12 cellular contexts compared by ENCODE assay signal in the genomic region with DNA sequence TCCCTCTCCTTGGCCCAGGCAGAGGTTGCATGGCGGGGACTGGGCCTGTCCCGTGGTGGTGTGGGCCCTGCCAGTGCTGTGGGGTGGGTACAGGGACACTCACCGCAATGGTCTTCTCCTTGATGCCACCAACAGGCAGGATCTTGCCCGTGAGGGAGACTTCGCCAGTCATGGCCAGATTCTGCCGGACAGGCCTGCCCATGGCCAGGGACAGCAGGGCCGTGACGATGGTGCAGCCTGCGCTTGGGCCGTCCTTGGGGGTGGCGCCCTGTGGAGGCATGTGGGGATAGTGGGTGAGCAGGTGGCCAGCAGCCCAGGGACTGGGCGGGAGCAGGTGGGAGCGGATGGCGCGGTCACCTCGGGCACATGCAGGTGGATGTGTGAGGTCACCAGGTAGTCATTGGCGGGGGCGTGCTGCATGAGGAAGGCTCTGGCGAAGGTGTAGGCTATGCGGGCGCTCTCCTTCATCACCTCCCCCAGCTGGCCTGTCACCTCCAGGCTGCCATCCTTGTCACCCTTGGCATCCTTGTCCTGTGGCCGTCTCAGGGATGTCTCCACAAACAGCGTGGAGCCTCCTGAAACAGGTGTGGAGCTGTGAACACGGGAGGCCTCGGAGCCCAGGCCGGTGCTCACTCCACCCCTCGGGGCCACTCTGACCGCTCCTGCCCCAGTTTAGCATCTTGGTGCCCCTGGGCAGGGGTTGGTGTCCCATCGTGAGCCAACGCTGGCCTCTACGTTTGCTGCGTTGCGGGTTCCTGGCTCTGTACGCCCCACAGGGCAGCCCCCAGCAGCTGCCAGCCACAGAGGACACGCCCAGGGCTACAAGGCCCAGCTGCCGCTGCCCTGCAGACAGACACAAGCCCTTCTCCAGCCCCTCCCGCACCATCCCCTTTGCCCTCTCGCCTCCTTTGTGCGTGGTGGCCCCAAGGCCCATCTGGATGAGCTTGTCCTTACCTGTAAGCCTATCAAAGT. TPM values are rescaled to one million over a fixed set of nuclear protein-coding genes. Genes with fewer than 3 reads are reported as not detected.
DNase-seq lines count a peak whose midpoint lies in the region; ATAC-seq, FAIRE-seq and TF ChIP-seq lines count a peak whose summit lies in the region.
"Had no signal": no experiment of that assay in that cellular context is flagged by ENCODE, and none has a peak within 500 bp of the region (broad histone marks: within the 10 kb centered on the region; RNA-seq: fewer than 3 reads in every experiment).

No MANE protein-coding gene starts in this region.

- H2BK20ac ChIP-seq in H1 (ENCODE audit: low read length): no peak overlapping the region

- no peak overlapping the region for H3K4me2 ChIP-seq in H1 (ENCODE audit: insufficient read depth in 1 of 2, low read depth in 2 of 2, low read length in 2 of 2)

- H3K9me3 ChIP-seq in left ventricle myocardium inferior (replicated peaks) (no peaks in the 10 kb centered on the region), H1 (ENCODE audit: insufficient read depth in 2 of 2, low read depth in 1 of 2, low read length in 1 of 2) (no peaks in the 10 kb centered on the region), subcutaneous abdominal adipose tissue (ENCODE audit: control insufficient read depth in 5 of 5, low read length in 5 of 5) (no peaks in the 10 kb centered on the region)
- no peaks in the 10 kb centered on the region for H3K9me3 ChIP-seq in CD8-positive, alpha-beta T cell (ENCODE audit: low read length)
- H3K9me3 ChIP-seq: heart left ventricle had no signal

- peaks cover 2% of the 10 kb centered on the region; the same call in 1 of the 2 replicates for H3K23me2 ChIP-seq in H1 (ENCODE audit: low read depth, low read length)

- DNase-seq in left ventricle myocardium inferior (no peak), left cardiac atrium (no peak), H1 (ENCODE audit: low read depth in 1 of 2, low spot score in 2 of 2) (no peak), brain microvascular endothelial cell (no peak)
- no peak for DNase-seq in CD8-positive, alpha-beta T cell
- DNase-seq: naive B cell had no signal

- H3K36me3 ChIP-seq in left ventricle myocardium inferior: peaks cover 67% of the 10 kb centered on the region
- peaks cover 37 to 68% (median 63%) of the 10 kb centered on the region in 4 experiments for H3K36me3 ChIP-seq in H1 (ENCODE audit: control insufficient read depth in 2 of 4, insufficient read depth in 4 of 4, low read length in 3 of 4)
- peaks cover 0 to 66% (median 61%) of the 10 kb centered on the region in 5 donors for H3K36me3 ChIP-seq in subcutaneous abdominal adipose tissue (ENCODE audit: control insufficient read depth in 5 of 5, insufficient read depth in 5 of 5, low read length in 5 of 5)
- H3K36me3 ChIP-seq in CD8-positive, alpha-beta T cell (ENCODE audit: insufficient read depth, low read length): peaks cover 20% of the 10 kb centered on the region
- peaks cover 67% of the 10 kb centered on the region for H3K36me3 ChIP-seq in brain microvascular endothelial cell (replicated peaks)

- peaks cover 6% of the 10 kb centered on the region for H3K79me1 ChIP-seq in H1 (ENCODE audit: low read depth, low read length)

- H4K8ac ChIP-seq in H1 (ENCODE audit: extremely low read depth, insufficient read depth, low read length): no peak overlapping the region; the same call in none of the 2 replicates

- H3K27ac ChIP-seq in left ventricle myocardium inferior (replicated peaks) (peak overlapping the region; percentile 94), H1 (ENCODE audit: low read depth, low read length) (no peak overlapping the region), subcutaneous abdominal adipose tissue (ENCODE audit: low read depth, low read length) (peak overlapping the region; percentile 46), brain microvascular endothelial cell (no peak overlapping the region)
- H3K27ac ChIP-seq in CD8-positive, alpha-beta T cell (ENCODE audit: low read depth, low read length): no peak overlapping the region
- H3K27ac ChIP-seq: heart left ventricle had no signal

- H2AFZ ChIP-seq in H1 (ENCODE audit: low read length): no peak overlapping the region

- H3K18ac ChIP-seq in H1 (ENCODE audit: extremely low read depth, low read length): no peak overlapping the region

- intact Hi-C loops in left ventricle myocardium inferior (cut with micrococcal nuclease) (no loop called here), left cardiac atrium (cut with DNase I) (no loop called here)
- intact Hi-C loops in CD8-positive, alpha-beta T cell (cut with DNase I, micrococcal nuclease): loop anchor here in 1 of 2 experiments (5.0 kb wide), 1 partner anchor 284 kb away; a partner anchor contains a TSS

- no peak overlapping the region for H2AK5ac ChIP-seq in H1 (ENCODE audit: low read depth, low read length)

- CTCF ChIA-PET in H1 (lab: Charles Lee; ENCODE audit: partially characterized antibody): interaction anchor here (0.8 to 1.0 kb wide), 2 partner anchors 26 to 100 kb away, joined by 3 to 4 read pairs; no protein-coding TSS in a partner anchor
- CTCF ChIA-PET in CD8-positive, alpha-beta T cell (lab: Charles Lee): no interaction called here

- no peaks in the 10 kb centered on the region for H3K27me3 ChIP-seq in left ventricle myocardium inferior (ENCODE audit: low read depth)
- no peaks in the 10 kb centered on the region for H3K27me3 ChIP-seq in H1 (replicated peaks in 1 of 4; ENCODE audit: control insufficient read depth in 3 of 4, extremely low read depth in 1 of 4, insufficient read depth in 3 of 4, low read length in 3 of 4)
- no peaks in the 10 kb centered on the region for H3K27me3 ChIP-seq in subcutaneous abdominal adipose tissue (ENCODE audit: control insufficient read depth in 5 of 5, insufficient read depth in 4 of 5, low read length in 5 of 5)
- H3K27me3 ChIP-seq in CD8-positive, alpha-beta T cell (ENCODE audit: insufficient read depth, low read length): no peaks in the 10 kb centered on the region
- H3K27me3 ChIP-seq in brain microvascular endothelial cell (replicated peaks): no peaks in the 10 kb centered on the region
- H3K27me3 ChIP-seq: heart left ventricle had no signal

- 93% methylated on average over 39 of the region's 39 CpGs; no CpG with 5 or more reads in 1 of the 2 experiments for WGBS in H1 (ENCODE audit: extremely low coverage in 1 of 2, insufficient coverage in 1 of 2, insufficient read length in 1 of 2, insufficient replicate concordance in 2 of 2, low coverage in 1 of 2, low lambda C conversion rate in 2 of 2, missing lambda C conversion rate in 1 of 2), 2 experiments

- no peak for TF ChIP-seq RAD21 in H1 (IDR thresholded peaks at IDR 0.05 in 1 of 2, conservative IDR thresholded peaks at IDR 0.05 in 1 of 2; ENCODE audit: low read depth in 2 of 2, low read length in 2 of 2)

- no peak overlapping the region for H3K4me3 ChIP-seq in left ventricle myocardium inferior
- H3K4me3 ChIP-seq in H1 (ENCODE audit: extremely low read depth in 1 of 4, insufficient read depth in 2 of 4, low read depth in 3 of 4, low read length in 4 of 4): no peak overlapping the region
- H3K4me3 ChIP-seq in subcutaneous abdominal adipose tissue (ENCODE audit: low read depth in 1 of 5, low read length in 5 of 5): no peak overlapping the region
- no peak overlapping the region for H3K4me3 ChIP-seq in CD8-positive, alpha-beta T cell (ENCODE audit: low read depth, low read length)
- H3K4me3 ChIP-seq in brain microvascular endothelial cell (ENCODE audit: low read depth, low read length): no peak overlapping the region
- H3K4me3 ChIP-seq: heart left ventricle had no signal

- no peak for FAIRE-seq in H1 (lab: Jason Lieb, UNC)
- FAIRE-seq: colon, D721Med had no signal

- peak; percentile 16 to 52 for TF ChIP-seq POLR2A in H1 (IDR thresholded peaks at IDR 0.05; ENCODE audit: control extremely low read depth in 1 of 2, low read depth in 2 of 2, low read length in 2 of 2)

- peaks cover 10 to 39% of the 10 kb centered on the region in 2 experiments for H3K79me2 ChIP-seq in H1 (ENCODE audit: control insufficient read depth in 1 of 2, insufficient read depth in 2 of 2, low read length in 2 of 2)

- peaks cover 34% of the 10 kb centered on the region for H3K4me1 Mint-ChIP-seq in CD8-positive, alpha-beta T cell (ENCODE audit: low read depth)

- H3K23ac ChIP-seq in H1 (ENCODE audit: insufficient read length): no peak overlapping the region

- peaks cover 43 to 46% of the 10 kb centered on the region in 2 experiments for H4K20me1 ChIP-seq in H1 (replicated peaks in 1 of 2; ENCODE audit: control insufficient read depth in 1 of 2, insufficient read depth in 2 of 2, low read length in 2 of 2)

- TF ChIP-seq CTCF in left ventricle myocardium inferior (IDR thresholded peaks at IDR 0.05; ENCODE audit: borderline replicate concordance) (no peak), H1 (IDR thresholded peaks at IDR 0.05; ENCODE audit: control extremely low read depth in 1 of 3, insufficient read depth in 1 of 3, low read depth in 1 of 3, low read length in 3 of 3) (no peak), brain microvascular endothelial cell (IDR thresholded peaks at IDR 0.05; ENCODE audit: low read depth, low read length, missing control alignments) (no peak)
- no peak for TF ChIP-seq CTCF in CD8-positive, alpha-beta T cell (IDR thresholded peaks at IDR 0.05)

- H3K4me3 Mint-ChIP-seq in CD8-positive, alpha-beta T cell: no peak overlapping the region

- H4K5ac ChIP-seq in H1 (ENCODE audit: insufficient read length, low read depth, low read length): peak overlapping the region; percentile 25

- ATAC-seq in left cardiac atrium (no peak), GM19328 (IDR thresholded peaks at IDR 0.05; ENCODE audit: unreplicated experiment) (no peak)
- ATAC-seq in CD8-positive, alpha-beta T cell: no peak
- ATAC-seq: heart left ventricle had no signal

- H3K9ac ChIP-seq in H1 (replicated peaks in 1 of 4; ENCODE audit: extremely low read depth in 1 of 4, low read depth in 3 of 4, low read length in 3 of 4) (no peak overlapping the region; a peak in 1 of 7 replicates), subcutaneous abdominal adipose tissue (ENCODE audit: low read length in 5 of 5) (no peak overlapping the region)

- no peaks in the 10 kb centered on the region for H3K9me3 Mint-ChIP-seq in CD8-positive, alpha-beta T cell
- H3K9me3 Mint-ChIP-seq: naive B cell had no signal

- H2BK12ac ChIP-seq in H1 (ENCODE audit: low read depth, low read length): no peak overlapping the region

- no peak overlapping the region for H3K27ac Mint-ChIP-seq in CD8-positive, alpha-beta T cell

- no peaks in the 10 kb centered on the region for H3K27me3 Mint-ChIP-seq in CD8-positive, alpha-beta T cell (ENCODE audit: low read depth)
- H3K27me3 Mint-ChIP-seq: naive B cell had no signal

- peak overlapping the region; percentile 78 for H3K4ac ChIP-seq in H1 (replicated peaks; ENCODE audit: insufficient read length, low read depth, low read length)

- H2BK15ac ChIP-seq in H1 (ENCODE audit: low read length): no peak overlapping the region

- POLR2A ChIA-PET in H1 (lab: Charles Lee; ENCODE audit: partially characterized antibody): interaction anchor here (0.7 to 15.6 kb wide), 13 partner anchors 11 to 117 kb away, joined by 3 to 620 read pairs (median 3); a partner anchor contains a TSS
- POLR2A ChIA-PET in CD8-positive, alpha-beta T cell (lab: Charles Lee): no interaction called here

- H3K4me1 ChIP-seq in left ventricle myocardium inferior (peaks cover 36% of the 10 kb centered on the region), H1 (replicated peaks in 1 of 4; ENCODE audit: control insufficient read depth in 3 of 4, insufficient read depth in 4 of 4, low read length in 3 of 4) (no peaks in the 10 kb centered on the region; a peak in 1 of 7 replicates), subcutaneous abdominal adipose tissue (ENCODE audit: control insufficient read depth in 5 of 5, insufficient read depth in 5 of 5, low read length in 5 of 5) (peaks cover 0 to 28% (median 23%) of the 10 kb centered on the region in 5 donors)
- peaks cover 10% of the 10 kb centered on the region for H3K4me1 ChIP-seq in CD8-positive, alpha-beta T cell (ENCODE audit: insufficient read depth, low read length)

- no peak overlapping the region for H2BK120ac ChIP-seq in H1 (replicated peaks; ENCODE audit: low read depth, low read length)

- H3K14ac ChIP-seq in H1 (ENCODE audit: insufficient read length): no peak overlapping the region

- H2BK5ac ChIP-seq in H1 (ENCODE audit: low read depth, low read length): 0 out of 2 replicates have a peak overlapping the region, but pooled peaks have one; percentile 52

- in situ Hi-C loops in brain microvascular endothelial cell (cut with HindIII; ENCODE audit: low pct_ligation_motif_present, low sequenced_read_pairs): no loop called here

- peaks cover 59% of the 10 kb centered on the region for H3K36me3 Mint-ChIP-seq in CD8-positive, alpha-beta T cell

- no peak overlapping the region for H3K56ac ChIP-seq in H1 (replicated peaks; ENCODE audit: insufficient read length, low read depth, low read length)

- no peak overlapping the region for H4K91ac ChIP-seq in H1 (replicated peaks; ENCODE audit: insufficient read length, low read length)

- TF ChIP-seq EP300 in H1 (IDR thresholded peaks at IDR 0.05; ENCODE audit: borderline replicate concordance in 1 of 2, low read depth in 2 of 2, low read length in 2 of 2): no peak

RNA-seq across cellular contexts. Expression of a gene that starts 3.4 kb away (rescaled TPM):
- 407 TPM for total RNA-seq in left ventricle myocardium inferior
- 100 to 1,000 TPM; 500 to 504 TPM for total RNA-seq in left cardiac atrium
- 4,214 TPM for polyA plus RNA-seq in PFSK-1 (2012; ENCODE audit: insufficient read length, low read depth)
- 1,075 and 1,137 TPM in 2 replicates for total RNA-seq in H1 (2021; fragmentation: NEBNext Ultra II Directional; extraction: Animal tissue kit (Norgen Biotek cat#: 25700))
- 730 and 951 TPM in 2 replicates for polyA plus RNA-seq in H1 (2011; rRNA removed)
- 943 TPM for polyA plus RNA-seq in H1 (2011; cell fraction: cytosol; rRNA removed)
- 857 TPM for polyA plus RNA-seq in H1 (2011; cell fraction: nucleus; rRNA removed)
- 996 to 2,048 TPM (median 1,766 TPM) in 4 replicates for polyA plus RNA-seq in H1 (2012, experiment 1 of 2)
- polyA plus RNA-seq in H1 (2012, experiment 2 of 2): 1,380 TPM
- polyA plus RNA-seq in H1 (2013, experiment 1 of 2): 1,979 TPM
- 1,903 TPM for polyA plus RNA-seq in H1 (2013, experiment 2 of 2)
- 131 and 137 TPM in 2 replicates for polyA minus RNA-seq in H1 (2011; rRNA and poly(A)+ RNA removed)
- 830 TPM for polyA minus RNA-seq in H1 (2011; cell fraction: cytosol; rRNA and poly(A)+ RNA removed)
- polyA minus RNA-seq in H1 (2011; cell fraction: nucleus; rRNA and poly(A)+ RNA removed): 332 TPM
- total RNA-seq in CD8-positive, alpha-beta T cell: 1,000 to 10,000 TPM; 1,425 to 1,465 TPM

RNA-seq across cellular contexts. Expression of a gene that starts 12.7 kb away (rescaled TPM):
- total RNA-seq in left ventricle myocardium inferior (4.5 TPM), left cardiac atrium (1 to 10 TPM; 4.0 to 4.4 TPM)
- polyA plus RNA-seq in PFSK-1 (2012; ENCODE audit: insufficient read length, low read depth): 15.5 TPM
- total RNA-seq in H1 (2021; fragmentation: NEBNext Ultra II Directional; extraction: Animal tissue kit (Norgen Biotek cat#: 25700)): 8.2 and 9.5 TPM in 2 replicates
- polyA plus RNA-seq in H1 (2011; rRNA removed): 20.6 and 29.4 TPM in 2 replicates
- 22.0 TPM for polyA plus RNA-seq in H1 (2011; cell fraction: cytosol; rRNA removed)
- 22.8 TPM for polyA plus RNA-seq in H1 (2011; cell fraction: nucleus; rRNA removed)
- polyA plus RNA-seq in H1 (2012, experiment 1 of 2): 8.0 to 16.5 TPM (median 12.2 TPM) in 4 replicates
- polyA plus RNA-seq in H1 (2012, experiment 2 of 2): 8.5 TPM
- polyA plus RNA-seq in H1 (2013, experiment 1 of 2): 10.6 TPM
- polyA plus RNA-seq in H1 (2013, experiment 2 of 2): 10.7 TPM
- 1.6 and 2.3 TPM in 2 replicates for polyA minus RNA-seq in H1 (2011; rRNA and poly(A)+ RNA removed)
- polyA minus RNA-seq in H1 (2011; cell fraction: cytosol; rRNA and poly(A)+ RNA removed): 11.4 TPM
- 4.7 TPM for polyA minus RNA-seq in H1 (2011; cell fraction: nucleus; rRNA and poly(A)+ RNA removed)
- total RNA-seq in CD8-positive, alpha-beta T cell: 1 to 10 TPM; 3.1 to 4.1 TPM

RNA-seq across cellular contexts. Expression of a gene that starts 13.2 kb away (rescaled TPM):
- total RNA-seq in left ventricle myocardium inferior: 155 TPM
- total RNA-seq in left cardiac atrium: 100 to 1,000 TPM; 127 to 142 TPM
- 118 TPM for polyA plus RNA-seq in PFSK-1 (2012; ENCODE audit: insufficient read length, low read depth)
- 17.3 and 20.4 TPM in 2 replicates for total RNA-seq in H1 (2021; fragmentation: NEBNext Ultra II Directional; extraction: Animal tissue kit (Norgen Biotek cat#: 25700))
- polyA plus RNA-seq in H1 (2011; rRNA removed): 36.1 and 36.9 TPM in 2 replicates
- polyA plus RNA-seq in H1 (2011; cell fraction: cytosol; rRNA removed): 26.2 TPM
- polyA plus RNA-seq in H1 (2011; cell fraction: nucleus; rRNA removed): 20.9 TPM
- 15.4 to 29.5 TPM (median 24.5 TPM) in 4 replicates for polyA plus RNA-seq in H1 (2012, experiment 1 of 2)
- polyA plus RNA-seq in H1 (2012, experiment 2 of 2): 18.7 TPM
- 17.6 TPM for polyA plus RNA-seq in H1 (2013, experiment 1 of 2)
- 17.0 TPM for polyA plus RNA-seq in H1 (2013, experiment 2 of 2)
- polyA minus RNA-seq in H1 (2011; rRNA and poly(A)+ RNA removed): 2.6 and 3.4 TPM in 2 replicates
- polyA minus RNA-seq in H1 (2011; cell fraction: cytosol; rRNA and poly(A)+ RNA removed): 10.9 TPM
- 11.3 TPM for polyA minus RNA-seq in H1 (2011; cell fraction: nucleus; rRNA and poly(A)+ RNA removed)
- total RNA-seq in CD8-positive, alpha-beta T cell: 10 to 100 TPM; 19.6 to 24.8 TPM

RNA-seq across cellular contexts. Expression of a gene that starts 26.5 kb away (rescaled TPM):
- total RNA-seq in left ventricle myocardium inferior: 104 TPM
- total RNA-seq in left cardiac atrium: 10 to 100 TPM; 51.4 to 57.1 TPM
- polyA plus RNA-seq in PFSK-1 (2012; ENCODE audit: insufficient read length, low read depth): 957 TPM
- total RNA-seq in H1 (2021; fragmentation: NEBNext Ultra II Directional; extraction: Animal tissue kit (Norgen Biotek cat#: 25700)): 117 and 124 TPM in 2 replicates
- polyA plus RNA-seq in H1 (2011; rRNA removed): 98.1 and 157 TPM in 2 replicates
- 145 TPM for polyA plus RNA-seq in H1 (2011; cell fraction: cytosol; rRNA removed)
- polyA plus RNA-seq in H1 (2011; cell fraction: nucleus; rRNA removed): 190 TPM
- polyA plus RNA-seq in H1 (2012, experiment 1 of 2): 74.7 to 137 TPM (median 126 TPM) in 4 replicates
- 84.5 TPM for polyA plus RNA-seq in H1 (2012, experiment 2 of 2)
- polyA plus RNA-seq in H1 (2013, experiment 1 of 2): 54.5 TPM
- 51.7 TPM for polyA plus RNA-seq in H1 (2013, experiment 2 of 2)
- polyA minus RNA-seq in H1 (2011; rRNA and poly(A)+ RNA removed): 53.4 and 67.5 TPM in 2 replicates
- polyA minus RNA-seq in H1 (2011; cell fraction: cytosol; rRNA and poly(A)+ RNA removed): 72.8 TPM
- 52.7 TPM for polyA minus RNA-seq in H1 (2011; cell fraction: nucleus; rRNA and poly(A)+ RNA removed)
- total RNA-seq in CD8-positive, alpha-beta T cell: 100 to 1,000 TPM in 1 of 2 experiments, 10 to 100 TPM in 1; 90.6 to 109 TPM

RNA-seq across cellular contexts. Expression of a gene that starts 27.0 kb away (rescaled TPM):
- total RNA-seq in left ventricle myocardium inferior (not detected), left cardiac atrium (not detected)
- 0.18 TPM for polyA plus RNA-seq in PFSK-1 (2012; ENCODE audit: insufficient read length, low read depth)
- not detected in 2 replicates for total RNA-seq in H1 (2021; fragmentation: NEBNext Ultra II Directional; extraction: Animal tissue kit (Norgen Biotek cat#: 25700))
- polyA plus RNA-seq in H1 (2011; rRNA removed): 0.12 TPM in 1 of 2 replicates, not detected in the other
- not detected for polyA plus RNA-seq in H1 (2011; cell fraction: cytosol; rRNA removed)
- polyA plus RNA-seq in H1 (2011; cell fraction: nucleus; rRNA removed): not detected
- polyA plus RNA-seq in H1 (2012, experiment 1 of 2): not detected in 4 replicates
- polyA plus RNA-seq in H1 (2012, experiment 2 of 2): not detected
- 0.02 TPM for polyA plus RNA-seq in H1 (2013, experiment 1 of 2)
- polyA plus RNA-seq in H1 (2013, experiment 2 of 2): 0.04 TPM
- 0.05 TPM in 1 of 2 replicates, not detected in the other for polyA minus RNA-seq in H1 (2011; rRNA and poly(A)+ RNA removed)
- not detected for polyA minus RNA-seq in H1 (2011; cell fraction: cytosol; rRNA and poly(A)+ RNA removed)
- polyA minus RNA-seq in H1 (2011; cell fraction: nucleus; rRNA and poly(A)+ RNA removed): not detected
- not detected for total RNA-seq in CD8-positive, alpha-beta T cell
- total RNA-seq: heart left ventricle had no signal
- polyA plus RNA-seq: heart left ventricle had no signal

Comparison
In these comparisons a context has a peak if more than half of its experiments do, and no peak if none do; other contexts are left out.
1. H3K27ac ChIP-seq: peak in left ventricle myocardium inferior (single experiment) and subcutaneous abdominal adipose tissue (single experiment); none in H1 (single experiment), CD8-positive, alpha-beta T cell (single experiment) and brain microvascular endothelial cell (single experiment).